1 cellular context compared by ENCODE assay signal in genomic region chr9:132809677-132810076, GRCh38.
TF ChIP-seq lines count a peak whose summit lies in the region.

No MANE protein-coding gene starts in this region.

TF ChIP-seq in GM23338, 12 proteins besides CTCF, POLR2A, EP300 and RAD21 (continued from another document):
- TF ChIP-seq ZNF462 (CRISPR knock-in tag; IDR thresholded peaks at IDR 0.05), result no peak
- TF ChIP-seq EZH2 (IDR thresholded peaks at IDR 0.05; ENCODE audit: low read depth, unreplicated experiment), result no peak
- no peak for TF ChIP-seq EZH2phosphoT487 (IDR thresholded peaks at IDR 0.05; ENCODE audit: unreplicated experiment)
